Comparison of ENCODE assay signal across 8 cellular contexts in the genomic region with DNA sequence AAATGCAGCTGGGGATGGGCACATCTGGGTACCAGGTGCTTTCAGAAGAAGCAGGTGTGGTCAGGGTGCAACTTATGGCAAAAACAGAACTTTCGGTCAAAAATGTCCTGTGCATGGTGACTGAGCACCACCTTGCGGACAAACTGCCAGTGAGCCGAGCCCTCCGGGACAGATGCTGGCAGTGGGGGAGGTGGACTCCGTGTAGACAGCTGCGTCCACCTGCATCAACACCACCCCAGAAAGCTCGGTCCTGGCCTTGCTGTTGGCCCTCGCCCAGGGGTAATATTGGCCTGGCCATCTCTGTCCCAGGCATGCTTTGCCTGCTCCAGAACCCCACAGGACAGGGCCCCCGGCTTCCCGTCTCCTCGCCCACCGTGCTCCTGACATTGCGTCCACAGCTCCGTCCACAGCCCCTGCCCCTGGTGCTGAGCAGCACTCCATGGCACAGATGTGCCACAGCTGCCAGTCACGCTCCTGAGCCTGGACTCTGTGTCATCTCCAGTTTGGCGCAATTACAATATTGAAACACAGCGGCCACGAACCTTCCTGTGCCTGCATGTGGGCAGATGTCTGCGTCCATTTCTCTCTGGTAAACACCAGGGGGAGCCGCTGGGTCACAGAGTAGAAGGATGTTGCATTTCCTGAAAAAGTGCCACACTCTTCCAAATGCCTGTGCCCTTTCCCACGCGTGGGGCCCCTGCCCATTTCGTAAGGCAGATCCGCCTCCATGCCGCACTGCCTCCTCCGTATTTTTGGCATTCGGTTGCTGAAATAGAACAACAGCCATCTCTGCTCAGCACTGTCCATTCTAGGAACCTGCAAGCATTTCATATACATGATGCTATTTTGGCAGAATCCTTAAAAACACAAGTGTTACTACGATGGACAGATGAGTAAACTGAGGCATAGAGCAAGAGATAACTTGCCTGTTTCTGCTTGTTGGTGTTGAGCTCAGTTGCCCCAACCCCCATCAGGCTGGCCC. TPM values are rescaled to one million over a fixed set of nuclear protein-coding genes. Genes with fewer than 3 reads are reported as not detected.
DNase-seq lines count a peak whose midpoint lies in the region; ATAC-seq and TF ChIP-seq lines count a peak whose summit lies in the region.

No MANE protein-coding gene starts in this region.

- peak overlapping the region; percentile 33 for H3K4me3 ChIP-seq in A673 (ENCODE audit: low read depth, low read length, poor library complexity, severe bottlenecking)

- CTCF ChIA-PET in A673 (lab: Charles Lee), result interaction anchor here (0.6 to 1.7 kb wide), 6 partner anchors 32 to 477 kb away, joined by 3 to 10 read pairs (median 4); no protein-coding TSS in a partner anchor
- CTCF ChIA-PET in activated CD4-positive, alpha-beta memory T cell treated with anti-CD3 and anti-CD28 coated beads for 36 hours (lab: Charles Lee), result interaction anchor here (0.7 to 4.0 kb wide), 11 partner anchors 17 to 480 kb away, joined by 3 to 35 read pairs (median 3); no protein-coding TSS in a partner anchor

- H3K27ac Mint-ChIP-seq in activated CD4-positive, alpha-beta memory T cell treated with anti-CD3 and anti-CD28 coated beads for 36 hours, result no peak overlapping the region
- H3K27ac Mint-ChIP-seq in memory B cell, result no peak overlapping the region

- no peak overlapping the region for H3K4me3 Mint-ChIP-seq in activated CD4-positive, alpha-beta memory T cell treated with anti-CD3 and anti-CD28 coated beads for 36 hours
- peak overlapping the region; percentile 82 for H3K4me3 Mint-ChIP-seq in memory B cell

- no peak overlapping the region for H3K27ac ChIP-seq in A673 (ENCODE audit: low read depth, low read length, poor library complexity, severe bottlenecking)

- H3K4me1 Mint-ChIP-seq in activated CD4-positive, alpha-beta memory T cell treated with anti-CD3 and anti-CD28 coated beads for 36 hours (ENCODE audit: low read depth), result peaks cover 8% of the 10 kb centered on the region
- peaks cover 17% of the 10 kb centered on the region for H3K4me1 Mint-ChIP-seq in memory B cell

- peaks cover 11% of the 10 kb centered on the region for H3K27me3 Mint-ChIP-seq in activated CD4-positive, alpha-beta memory T cell treated with anti-CD3 and anti-CD28 coated beads for 36 hours
- H3K27me3 Mint-ChIP-seq in memory B cell, result peaks cover 21% of the 10 kb centered on the region

- POLR2A ChIA-PET in A673 (lab: Charles Lee; ENCODE audit: low non-redundant PET), result no interaction called here
- POLR2A ChIA-PET in activated CD4-positive, alpha-beta memory T cell treated with anti-CD3 and anti-CD28 coated beads for 36 hours (lab: Charles Lee), result interaction anchor here (0.6 kb wide), 1 partner anchor 13 kb away, joined by 3 read pairs; no protein-coding TSS in a partner anchor

- H3K9me3 Mint-ChIP-seq in activated CD4-positive, alpha-beta memory T cell treated with anti-CD3 and anti-CD28 coated beads for 36 hours, result no peaks in the 10 kb centered on the region
- no peaks in the 10 kb centered on the region for H3K9me3 Mint-ChIP-seq in memory B cell

- no peaks in the 10 kb centered on the region for H3K9me3 ChIP-seq in A673 (ENCODE audit: low read depth, low read length, poor library complexity, severe bottlenecking)

- peak; percentile 65 for TF ChIP-seq CTCF in A673 (conservative IDR thresholded peaks at IDR 0.05; ENCODE audit: low read depth, low read length)

- intact Hi-C loops in A673 (cut with micrococcal nuclease; ENCODE audit: unreplicated experiment), result loop anchor here (1.0 kb wide), 3 partner anchors 245 to 477 kb away; no protein-coding TSS in a partner anchor
- intact Hi-C loops in activated CD4-positive, alpha-beta memory T cell treated with anti-CD3 and anti-CD28 coated beads for 36 hours (cut with micrococcal nuclease), result loop anchor here (1.0 to 10.0 kb wide), 3 partner anchors 243 to 473 kb away; no protein-coding TSS in a partner anchor

- no peaks in the 10 kb centered on the region for H3K27me3 ChIP-seq in A673 (replicated peaks; ENCODE audit: insufficient read depth, low read depth, low read length, poor library complexity)

- H3K36me3 Mint-ChIP-seq in activated CD4-positive, alpha-beta memory T cell treated with anti-CD3 and anti-CD28 coated beads for 36 hours, result no peaks in the 10 kb centered on the region
- H3K36me3 Mint-ChIP-seq in memory B cell, result no peaks in the 10 kb centered on the region

- peak; percentile 63 for ATAC-seq in GM18867 (IDR thresholded peaks at IDR 0.05; ENCODE audit: unreplicated experiment)
- ATAC-seq in HG03432 (IDR thresholded peaks at IDR 0.05; ENCODE audit: unreplicated experiment), result peak; percentile 73
- ATAC-seq in memory B cell (ENCODE audit: low read depth), result peak; percentile 83

- no peaks in the 10 kb centered on the region for H3K4me1 ChIP-seq in A673 (ENCODE audit: insufficient read depth, low read length, poor library complexity, severe bottlenecking)

- DNase-seq in A673 (ENCODE audit: low spot score), result peak; percentile 80
- peak; percentile 82 for DNase-seq in NCI-H69 (lab: John Stamatoyannopoulos, UW)
- peak; percentile 69 for DNase-seq in activated CD4-positive, alpha-beta memory T cell treated with anti-CD3 and anti-CD28 coated beads for 36 hours
- DNase-seq in effector CD4-positive, alpha-beta T cell, result peak; percentile 64
- DNase-seq in memory B cell (ENCODE audit: low spot score in 2 of 2), result peak; percentile 70 to 71
- DNase-seq in stimulated activated CD8-positive, alpha-beta memory T cell treated with anti-CD3 and anti-CD28 coated beads, Interleukin-12 subunit alpha, Interleukin-12 subunit beta, amount 100 ng/mL, for 4 hours (ENCODE audit: low read depth), result peak; percentile 34

- no TSS peak for BruUV-seq in A673 (replicated peaks; lab: Mats Ljungman, UMichigan)

- H3K36me3 ChIP-seq in A673 (ENCODE audit: insufficient read depth, low read length, poor library complexity, severe bottlenecking), result no peaks in the 10 kb centered on the region

RNA-seq across cellular contexts. Expression of a gene that starts 33.4 kb away (rescaled TPM):
- total RNA-seq in A673 (2021), result not detected in 2 replicates
- total RNA-seq in activated CD4-positive, alpha-beta memory T cell treated with anti-CD3 and anti-CD28 coated beads for 36 hours, result not detected

RNA-seq across cellular contexts. Expression of a gene that starts 56.2 kb away (rescaled TPM):
- 45.2 and 55.5 TPM in 2 replicates for total RNA-seq in A673 (2021)
- total RNA-seq in activated CD4-positive, alpha-beta memory T cell treated with anti-CD3 and anti-CD28 coated beads for 36 hours, result 10 to 100 TPM; 10.1 to 10.8 TPM

RNA-seq across cellular contexts. Expression of a gene that starts 57.2 kb away (rescaled TPM):
- not detected in 2 replicates for total RNA-seq in A673 (2021)
- not detected for total RNA-seq in activated CD4-positive, alpha-beta memory T cell treated with anti-CD3 and anti-CD28 coated beads for 36 hours
